ENCODE assay signal across 16 cellular contexts in the genomic region with DNA sequence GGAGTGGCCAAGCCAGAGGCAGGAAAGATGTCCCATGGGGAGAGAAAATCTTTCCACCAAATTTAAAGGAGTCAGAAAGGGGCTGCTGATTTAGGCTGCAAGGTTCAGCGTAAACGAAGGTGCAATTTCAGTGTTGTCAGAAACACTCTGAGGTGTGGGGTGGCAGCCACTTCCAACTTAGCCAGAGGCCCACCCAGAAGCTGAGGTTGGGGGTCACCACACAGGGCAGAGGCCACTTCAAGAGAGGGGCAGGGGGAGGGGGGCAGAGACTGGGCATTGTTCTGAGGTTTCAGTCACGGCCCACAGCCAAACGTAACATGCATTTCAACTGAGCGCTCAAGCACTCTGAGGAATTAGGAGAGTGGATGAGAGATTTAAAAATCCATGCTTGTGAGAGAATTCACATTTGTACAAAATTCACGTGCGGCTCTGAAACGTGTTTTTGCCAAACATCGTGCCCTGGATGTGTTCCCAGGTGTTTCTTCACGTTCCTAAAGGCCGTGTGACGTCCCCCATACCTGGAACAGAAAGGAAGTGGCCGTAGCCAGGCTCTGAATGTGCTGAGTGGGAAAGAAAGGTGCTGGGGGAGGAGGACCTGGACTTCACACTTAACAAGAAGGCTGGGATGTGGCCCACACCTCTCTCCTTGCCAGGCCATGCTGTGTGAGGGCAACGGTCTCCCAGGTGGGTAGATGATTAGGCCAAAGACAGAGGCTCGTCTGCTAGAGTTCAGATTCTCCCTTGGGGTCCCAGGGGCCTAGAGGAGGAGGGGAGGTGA.
"Had no signal": no experiment of that assay in that cellular context is flagged by ENCODE, and none has a peak within 500 bp of the region (broad histone marks: within the 10 kb centered on the region; RNA-seq: fewer than 3 reads in every experiment).

No MANE protein-coding gene starts in this region.

- H3K4me3 Mint-ChIP-seq: stimulated activated naive B cell treated with anti-CD40 and anti-IgM and Interleukin-4, amounts not matched to agents 10 μg/mL and 1 μg/mL and 100 μg/mL, for 72 hours had no signal

- FAIRE-seq: bronchial epithelial cell had no signal

- H3K36me3 Mint-ChIP-seq: stimulated activated naive B cell treated with anti-CD40 and anti-IgM and Interleukin-4, amounts not matched to agents 10 μg/mL and 1 μg/mL and 100 μg/mL, for 72 hours had no signal

- H3K9me3 ChIP-seq: ascending aorta, gastrocnemius medialis, heart right ventricle, tibial nerve had no signal

- ATAC-seq: gastrocnemius medialis; heart right ventricle; left cardiac atrium; stimulated activated naive B cell treated with anti-CD40 and anti-IgM and Interleukin-4, amounts not matched to agents 10 μg/mL and 1 μg/mL and 100 μg/mL, for 72 hours had no signal

- H3K9me3 Mint-ChIP-seq: stimulated activated naive B cell treated with anti-CD40 and anti-IgM and Interleukin-4, amounts not matched to agents 10 μg/mL and 1 μg/mL and 100 μg/mL, for 72 hours had no signal

- H3K27ac ChIP-seq: heart right ventricle, tibial nerve, VCaP had no signal

- H3K4me3 ChIP-seq: heart right ventricle, lung, tibial nerve had no signal

- H3K36me3 ChIP-seq: ascending aorta, gastrocnemius medialis, heart right ventricle, tibial nerve had no signal

- H3K27ac Mint-ChIP-seq: stimulated activated naive B cell treated with anti-CD40 and anti-IgM and Interleukin-4, amounts not matched to agents 10 μg/mL and 1 μg/mL and 100 μg/mL, for 72 hours had no signal

- DNase-seq: activated CD4-positive, alpha-beta T cell treated with anti-CD3 and anti-CD28 coated beads for 1 hour; activated CD4-positive, alpha-beta T cell treated with anti-CD3 and anti-CD28 coated beads, Interleukin-2, amount 50 U/mL, for 4 hours; activated naive CD4-positive, alpha-beta T cell treated with Interleukin-2 at 50 U/mL for 16 hours; activated T-cell treated with anti-CD3 and anti-CD28 coated beads for 4 hours; gastrocnemius medialis; heart right ventricle; left cardiac atrium; midbrain; retina; stimulated activated CD4-positive, alpha-beta T cell treated with anti-CD3 and anti-CD28 coated beads, Interleukin-2, amount 100 ng/mL, for 48 hours; stimulated activated naive B cell treated with anti-CD40 and anti-IgM and Interleukin-4, amounts not matched to agents 10 μg/mL and 1 μg/mL and 100 μg/mL, for 72 hours had no signal
